ENCODE assay signal across 12 cellular contexts in genomic region chr2:241412144-241412543, GRCh38. TPM values are rescaled to one million over a fixed set of nuclear protein-coding genes. Genes with fewer than 3 reads are reported as not detected.
DNase-seq lines count a peak whose midpoint lies in the region; FAIRE-seq and TF ChIP-seq lines count a peak whose summit lies in the region.
"Had no signal": no experiment of that assay in that cellular context is flagged by ENCODE, and none has a peak within 500 bp of the region (broad histone marks: within the 10 kb centered on the region; RNA-seq: fewer than 3 reads in every experiment).

No MANE protein-coding gene starts in this region.

- TF ChIP-seq CTCF in fibroblast of pulmonary artery (IDR thresholded peaks at IDR 0.05; ENCODE audit: low read length, missing control alignments): no peak
- TF ChIP-seq CTCF in kidney (IDR thresholded peaks at IDR 0.05; ENCODE audit: borderline replicate concordance, extremely low read depth, insufficient read depth): no peak
- TF ChIP-seq CTCF in CD14-positive monocyte (IDR thresholded peaks at IDR 0.05): no peak
- no peak for TF ChIP-seq CTCF in GM10248 (IDR thresholded peaks at IDR 0.05; ENCODE audit: control extremely low read depth, extremely low read depth, low read depth, missing control alignments)

- H3K27ac Mint-ChIP-seq in CD14-positive monocyte: no peak overlapping the region

- CTCF ChIA-PET in GM10248 (lab: Yijun Ruan, JAX): no interaction called here

- H3K4me3 ChIP-seq in fibroblast of pulmonary artery (replicated peaks; ENCODE audit: low read depth, low read length): no peak overlapping the region
- no peak overlapping the region for H3K4me3 ChIP-seq in kidney (ENCODE audit: low read length in 2 of 2)

- H3K4me1 ChIP-seq in kidney (ENCODE audit: control insufficient read depth in 1 of 2, insufficient read depth in 1 of 2, low read depth in 1 of 2, low read length in 2 of 2): no peaks in the 10 kb centered on the region

- H3K36me3 ChIP-seq in kidney (ENCODE audit: control insufficient read depth in 1 of 2, insufficient read depth in 2 of 2, low read length in 2 of 2): peaks cover 35 to 57% of the 10 kb centered on the region in 2 donors

- no peaks in the 10 kb centered on the region for H3K4me1 Mint-ChIP-seq in CD14-positive monocyte

- no peak overlapping the region for H3K4me3 Mint-ChIP-seq in CD14-positive monocyte

- intact Hi-C loops in kidney (cut with DNase I): no loop called here
- intact Hi-C loops in CD14-positive monocyte (cut with micrococcal nuclease): no loop called here

- H3K27me3 Mint-ChIP-seq in CD14-positive monocyte (ENCODE audit: low read depth in 3 of 3): peaks cover 2 to 5% (median 4%) of the 10 kb centered on the region in 3 donors

- H3K9me3 ChIP-seq in kidney (ENCODE audit: control insufficient read depth in 1 of 2, low read length in 2 of 2): no peaks in the 10 kb centered on the region

- POLR2A ChIA-PET in GM10248 (lab: Yijun Ruan, JAX): no interaction called here

- H3K27ac ChIP-seq in kidney (ENCODE audit: low read depth in 2 of 2, low read length in 2 of 2): no peak overlapping the region

- H3K9ac ChIP-seq in kidney (ENCODE audit: low read length in 2 of 2): no peak overlapping the region

- H3K36me3 Mint-ChIP-seq in CD14-positive monocyte: peaks cover 59 to 73% of the 10 kb centered on the region in 2 donors

- no peak for FAIRE-seq in kidney (lab: Jason Lieb, UNC)
- FAIRE-seq: D721Med had no signal

- H3K9me3 Mint-ChIP-seq in CD14-positive monocyte: peaks cover 0 to 3% (median 0%) of the 10 kb centered on the region in 7 donors

- DNase-seq in A172 (ENCODE audit: low spot score) (peak; percentile 76), HCEC 1CT (peak; percentile 79), RKO (ENCODE audit: low spot score) (peak; percentile 14), fibroblast of pulmonary artery (ENCODE audit: low read depth) (peak; percentile 92), kidney (no peak), SK-N-DZ (ENCODE audit: low spot score) (no peak), CD14-positive monocyte (ENCODE audit: low spot score) (no peak), GM10248 (ENCODE audit: extremely low spot score) (no peak)
- DNase-seq: activated effector memory CD4-positive, alpha-beta T cell treated with Interleukin-2 at 50 U/mL for 16 hours; left cardiac atrium; NCI-H1092 had no signal

RNA-seq across cellular contexts. Expression of gene FARP2, which starts 56.1 kb away (rescaled TPM):
- total RNA-seq in A172 (2014; rRNA removed; shearing (Covaris generic)): 36.6 and 47.3 TPM in 2 replicates
- total RNA-seq in kidney: 50.5 TPM
- polyA plus RNA-seq in kidney (ENCODE audit: insufficient read depth, low read depth, low replicate concordance) (20.3 TPM), CD14-positive monocyte (1 to 10 TPM; 6.7 to 8.5 TPM)
- 16.2 and 24.0 TPM in 2 replicates for polyA plus RNA-seq in SK-N-DZ (2014; cell fraction: cytosol; rRNA removed)
- polyA plus RNA-seq in SK-N-DZ (2014; cell fraction: nucleus; rRNA removed): 36.2 and 40.0 TPM in 2 replicates

Comparison
In these comparisons a context has a peak if more than half of its experiments do, and no peak if none do; other contexts are left out.
1. DNase-seq: peak in A172 (single experiment), HCEC 1CT (single experiment), RKO (single experiment) and fibroblast of pulmonary artery (single experiment); none in kidney (single experiment), SK-N-DZ (single experiment), CD14-positive monocyte (single experiment) and GM10248 (single experiment).